In the genomic region with DNA sequence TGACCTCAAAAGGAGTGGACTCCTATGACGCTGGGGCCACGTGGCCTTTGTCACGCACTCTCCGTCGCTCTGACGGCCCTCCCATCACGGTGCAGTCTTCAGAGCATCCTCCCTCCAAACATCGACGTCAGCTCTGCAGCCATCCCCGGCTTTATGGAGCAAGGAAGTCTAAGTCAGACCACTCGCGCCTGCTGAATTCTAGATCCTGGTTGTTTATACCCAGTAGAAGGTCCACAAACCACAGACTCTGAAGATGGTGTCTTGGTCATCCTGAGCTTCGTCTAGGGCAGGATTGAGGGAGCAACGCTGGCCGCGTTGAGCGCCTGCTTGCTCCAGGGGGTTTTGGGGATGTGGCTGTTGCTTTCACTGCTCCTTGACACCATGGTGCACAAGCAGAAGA, we compare ENCODE assay signal across 1 cellular context.
TF ChIP-seq lines count a peak whose summit lies in the region.

No MANE protein-coding gene starts in this region.

TF ChIP-seq in SK-N-SH, 30 proteins besides CTCF, POLR2A, EP300 and RAD21:
- TF ChIP-seq PBX3 (IDR thresholded peaks at IDR 0.05) (no peak), YY1 (IDR thresholded peaks at IDR 0.05; ENCODE audit: low read depth) (no peak), ELF1 (IDR thresholded peaks at IDR 0.05) (no peak), USF2 (IDR thresholded peaks at IDR 0.05; ENCODE audit: borderline replicate concordance, low read depth, low read length) (no peak), NRF1 (IDR thresholded peaks at IDR 0.05; ENCODE audit: low read depth, low read length) (no peak), MAX (IDR thresholded peaks at IDR 0.05; ENCODE audit: low read depth) (no peak), EZH2phosphoT487 (IDR thresholded peaks at IDR 0.05; ENCODE audit: borderline replicate concordance, low read depth) (no peak), FOSL2 (IDR thresholded peaks at IDR 0.05; ENCODE audit: borderline replicate concordance, low read depth) (no peak), GATA2 (CRISPR knock-in tag; IDR thresholded peaks at IDR 0.05) (no peak), RCOR1 (IDR thresholded peaks at IDR 0.05; ENCODE audit: low read length) (no peak), RXRA (IDR thresholded peaks at IDR 0.05; ENCODE audit: borderline replicate concordance, low read depth) (no peak), IRF3 (IDR thresholded peaks at IDR 0.05; ENCODE audit: low read depth, low read length) (no peak), SMC3 (IDR thresholded peaks at IDR 0.05; ENCODE audit: low read depth, low read length) (no peak), POLR2AphosphoS5 (IDR thresholded peaks at IDR 0.05; ENCODE audit: low read depth, low read length) (no peak), TEAD4 (IDR thresholded peaks at IDR 0.05; ENCODE audit: borderline replicate concordance, insufficient read depth) (no peak), RFX5 (IDR thresholded peaks at IDR 0.05; ENCODE audit: low read length) (no peak), REST (IDR thresholded peaks at IDR 0.05; ENCODE audit: low read depth, low read length) (no peak)
